Comparison of ENCODE assay signal across 25 cellular contexts in the genomic region with DNA sequence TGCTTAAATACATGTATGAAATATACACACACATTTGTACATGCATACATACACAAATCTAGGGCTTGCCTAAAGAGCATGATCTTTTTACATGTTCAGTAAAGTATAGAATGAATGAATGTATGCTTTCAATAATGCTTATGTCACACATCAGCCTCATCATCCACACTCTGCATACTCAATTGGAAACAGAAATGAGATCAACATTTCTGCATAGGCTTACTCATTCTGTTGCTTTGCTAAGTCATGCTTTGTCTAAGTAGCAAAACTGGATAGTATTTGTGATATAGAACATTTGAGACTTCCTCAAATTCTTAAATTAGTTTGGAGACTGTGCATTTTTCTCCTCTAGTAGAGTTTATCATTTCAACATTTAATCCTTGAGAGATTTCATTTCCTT.
"Had no signal": no experiment of that assay in that cellular context is flagged by ENCODE, and none has a peak within 500 bp of the region (broad histone marks: within the 10 kb centered on the region; RNA-seq: fewer than 3 reads in every experiment).

No MANE protein-coding gene starts in this region.

- DNase-seq: activated CD4-positive, alpha-beta T cell treated with anti-CD3 and anti-CD28 coated beads for 48 hours; activated CD4-positive, alpha-beta T cell treated with anti-CD3 and anti-CD28 coated beads, Interleukin-2, amount 50 U/mL, for 4 hours; activated CD4-positive, CD25-positive, alpha-beta regulatory T cell treated with anti-CD3 and anti-CD28 coated beads, Interleukin-2, amount 50 U/mL, for 72 hours; activated CD8-positive, alpha-beta memory T cell treated with anti-CD3 and anti-CD28 coated beads, Interleukin-2, amount 10 ng/mL, durations not matched to agents 7 days and 5 days; activated CD8-positive, alpha-beta T cell treated with anti-CD3 and anti-CD28 coated beads, Interleukin-2, amount 10 ng/mL, durations not matched to agents 7 days and 5 days; activated effector memory CD4-positive, alpha-beta T cell treated with anti-CD3 and anti-CD28 coated beads, Interleukin-2, amount 50 U/mL, for 16 hours; activated naive CD4-positive, alpha-beta T cell treated with Interleukin-2 at 50 U/mL for 16 hours; activated naive CD8-positive, alpha-beta T cell treated with anti-CD3 and anti-CD28 coated beads, Interleukin-2, amount 50 U/mL, for 24 hours; activated T-cell treated with anti-CD3 and anti-CD28 coated beads, Interleukin-2, amount 50 U/mL, for 24 hours; amniotic stem cell; body of pancreas; NCI-H1105; NCI-H1436; NCI-H1694 treated with DMSO at 0.1 percent for 48 hours; NCI-H2029 treated with DMSO at 0.1 percent for 48 hours; NCI-H510A treated with DMSO at 0.1 percent for 48 hours; NCI-H69; NK-92 treated with Interleukin-12 subunit alpha and Interleukin-12 subunit beta, amount 100 ng/mL, for 24 hours; PC-3; SIG-M5; T-cell; T-helper 2 cell; T1000 had no signal

- H3K4me3 ChIP-seq: ascending aorta, body of pancreas, SK-N-MC had no signal
